In the genomic region with DNA sequence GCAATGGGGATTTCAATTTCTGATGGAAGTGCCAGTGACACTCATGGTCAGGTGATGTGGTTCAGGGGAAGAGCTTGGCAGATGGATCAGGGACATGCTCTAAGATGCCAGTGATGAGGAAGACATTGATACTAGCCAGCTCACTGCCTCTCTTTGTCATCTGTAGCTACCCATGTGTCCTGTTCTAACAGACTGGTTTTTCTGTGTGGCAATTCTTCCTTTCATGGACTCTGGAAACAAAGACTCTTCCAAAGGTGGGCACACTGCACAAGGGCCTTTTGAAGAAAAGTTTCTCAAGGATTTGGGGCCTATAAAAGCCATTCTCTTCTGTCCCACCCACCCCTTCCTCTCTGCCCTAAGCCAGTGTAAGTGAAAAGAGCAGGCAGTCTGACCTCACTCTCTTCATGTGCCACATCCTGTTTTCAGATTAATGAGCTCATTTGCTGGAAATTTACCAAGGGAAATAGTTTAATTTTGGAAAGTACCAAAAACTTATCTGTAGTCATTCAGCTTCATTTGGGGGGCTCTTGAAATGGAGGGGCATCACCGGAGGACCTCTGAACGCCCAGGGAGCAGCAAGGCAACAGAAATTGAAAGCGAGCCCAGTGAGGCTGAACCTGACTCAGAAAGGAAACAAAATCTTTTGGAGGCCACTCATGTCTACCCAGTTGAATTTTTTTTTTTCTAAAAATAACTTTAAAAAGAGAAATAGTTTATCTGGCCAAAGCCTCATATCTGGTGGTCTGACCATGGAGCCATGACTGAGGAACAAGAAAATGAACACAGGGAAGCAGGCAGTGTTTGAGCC, we compare ENCODE assay signal across 8 cellular contexts. TPM values are rescaled to one million over a fixed set of nuclear protein-coding genes. Genes with fewer than 3 reads are reported as not detected.
DNase-seq lines count a peak whose midpoint lies in the region; ATAC-seq, FAIRE-seq and TF ChIP-seq lines count a peak whose summit lies in the region.

No MANE protein-coding gene starts in this region.

- H3K9me1 ChIP-seq in K562 (ENCODE audit: control insufficient read depth, insufficient read depth, low read length): no peaks in the 10 kb centered on the region

- H3K36me3 ChIP-seq in K562 (ENCODE audit: control insufficient read depth, insufficient read depth, low read length): no peaks in the 10 kb centered on the region
- H3K36me3 ChIP-seq in mucosa of stomach (ENCODE audit: control insufficient read depth, insufficient read depth, low read length): no peaks in the 10 kb centered on the region
- H3K36me3 ChIP-seq in uterus: no peaks in the 10 kb centered on the region

- no peak overlapping the region for H3K4me2 ChIP-seq in K562 (ENCODE audit: insufficient read depth, low read length)

- peak; percentile 30 for DNase-seq in Ammon's horn (ENCODE audit: low spot score)
- DNase-seq in SK-MEL-5 (ENCODE audit: low read depth, low spot score): peak; percentile 85
- no peak for DNase-seq in K562 (ENCODE audit: extremely low read depth in 1 of 4, low spot score in 3 of 4)
- no peak for DNase-seq in uterus
- no peak for DNase-seq in posterior cingulate gyrus

- no TSS peak for BruUV-seq in K562 (replicated peaks; lab: Mats Ljungman, UMichigan)

- no peaks in the 10 kb centered on the region for H3K79me2 ChIP-seq in K562 (ENCODE audit: control insufficient read depth, insufficient read depth, low read length)

- H3K27ac ChIP-seq in K562 (ENCODE audit: extremely low read depth, low read depth, low read length) (no peak overlapping the region), uterus (peak overlapping the region; percentile 72 to 81)

- peak overlapping the region; percentile 67 for H2AFZ ChIP-seq in K562 (ENCODE audit: low read depth, low read length)

- WGBS in K562 (ENCODE audit: insufficient coverage, low coverage, missing lambda C conversion rate): 32% methylated on average over 3 of the region's 3 CpGs

- no peak for TF ChIP-seq EP300 in K562 (IDR thresholded peaks at IDR 0.05; ENCODE audit: low read length)

- no peaks in the 10 kb centered on the region for H3K9me3 ChIP-seq in K562 (replicated peaks; ENCODE audit: control insufficient read depth, insufficient read depth, low read depth, low read length)
- no peaks in the 10 kb centered on the region for H3K9me3 ChIP-seq in mucosa of stomach (ENCODE audit: control insufficient read depth, low read length)
- H3K9me3 ChIP-seq in uterus: no peaks in the 10 kb centered on the region

- ATAC-seq in GM18873 (IDR thresholded peaks at IDR 0.05; ENCODE audit: low FRiP score, unreplicated experiment): peak; percentile 43
- ATAC-seq in HG03097 (IDR thresholded peaks at IDR 0.05; ENCODE audit: low FRiP score, unreplicated experiment): peak; percentile 41
- ATAC-seq in K562: no peak

- H3K4me3 ChIP-seq in K562: no peak overlapping the region
- H3K4me3 ChIP-seq in mucosa of stomach (ENCODE audit: low read length): no peak overlapping the region
- no peak overlapping the region for H3K4me3 ChIP-seq in uterus

- intact Hi-C loops in K562 (cut with micrococcal nuclease) (loop anchor here (10.0 kb wide), 1 partner anchor 317 kb away; no protein-coding TSS in a partner anchor), uterus (cut with DNase I; ENCODE audit: low total_unique reads) (no loop called here), posterior cingulate gyrus (cut with DNase I) (loop anchor here (10.0 kb wide), 1 partner anchor 317 kb away; no protein-coding TSS in a partner anchor)

- in situ Hi-C loops in SK-MEL-5 (cut with HindIII; ENCODE audit: low pct_unique_long_range_greater_than_20kb, low sequenced_read_pairs) (no loop called here), K562 (cut with MboI) (loop anchor here (25.0 kb wide), 1 partner anchor 319 kb away; no protein-coding TSS in a partner anchor)

- no peak for FAIRE-seq in K562 (lab: Jason Lieb, UNC)

- H3K4me1 ChIP-seq in K562 (replicated peaks in 1 of 2; ENCODE audit: control insufficient read depth in 2 of 2, insufficient read depth in 2 of 2, low read length in 2 of 2): peaks cover 17 to 23% of the 10 kb centered on the region in 2 experiments
- peaks cover 32% of the 10 kb centered on the region for H3K4me1 ChIP-seq in mucosa of stomach (ENCODE audit: control insufficient read depth, insufficient read depth, low read length)
- H3K4me1 ChIP-seq in uterus: peaks cover 7 to 15% of the 10 kb centered on the region in 2 donors

- H3K27me3 ChIP-seq in K562 (ENCODE audit: control insufficient read depth in 2 of 2, insufficient read depth in 2 of 2, low read length in 2 of 2) (no peaks in the 10 kb centered on the region), mucosa of stomach (ENCODE audit: control insufficient read depth, insufficient read depth, low read length) (no peaks in the 10 kb centered on the region), uterus (no peaks in the 10 kb centered on the region)

- H3K9ac ChIP-seq in K562 (ENCODE audit: insufficient read depth in 1 of 2, low read depth in 2 of 2, low read length in 2 of 2) (no peak overlapping the region), mucosa of stomach (ENCODE audit: low read length) (peak overlapping the region; percentile 50)

- CTCF ChIA-PET in K562 (lab: Yijun Ruan, JAX; ENCODE audit: low intra/inter-chr PET ratio): no interaction called here

- H4K20me1 ChIP-seq in K562 (replicated peaks; ENCODE audit: control insufficient read depth, insufficient read depth, low read length): no peaks in the 10 kb centered on the region

- POLR2A ChIA-PET in K562 (lab: Yijun Ruan, JAX): interaction anchor here (1.2 kb wide), 1 partner anchor 10 kb away, joined by 3 read pairs; no protein-coding TSS in a partner anchor

- TF ChIP-seq POLR2A in K562 (conservative IDR thresholded peaks at IDR 0.05) (no peak), uterus (IDR thresholded peaks at IDR 0.05) (no peak)

- no peak for TF ChIP-seq RAD21 in K562 (CRISPR knock-in tag; conservative IDR thresholded peaks at IDR 0.05 in 1 of 2, IDR thresholded peaks at IDR 0.05 in 1 of 2)

- no peak for TF ChIP-seq CTCF in K562 (IDR thresholded peaks at IDR 0.05 in 2 of 3, conservative IDR thresholded peaks at IDR 0.05 in 1 of 3; ENCODE audit: insufficient read depth in 2 of 3, low read depth in 1 of 3, low read length in 3 of 3)
- no peak for TF ChIP-seq CTCF in uterus (IDR thresholded peaks at IDR 0.05)

RNA-seq across cellular contexts. Expression of gene TRAF1, which starts 4.9 kb away (rescaled TPM):
- total RNA-seq in SK-MEL-5 (2014; rRNA removed; shearing (Covaris generic)): 0.32 and 0.51 TPM in 2 replicates
- 0.80 and 0.83 TPM in 2 replicates for polyA plus RNA-seq in SK-MEL-5 (2015; cell fraction: cytosol; rRNA removed)
- 1.3 and 2.4 TPM in 2 replicates for polyA plus RNA-seq in SK-MEL-5 (2015; cell fraction: nucleus; rRNA removed)
- 2.6 and 5.9 TPM in 2 replicates for total RNA-seq in K562 (2011; cell fraction: chromatin; rRNA removed; ENCODE audit: low replicate concordance)
- 3.0 and 4.3 TPM in 2 replicates for total RNA-seq in K562 (2011; cell fraction: nucleolus; rRNA removed)
- total RNA-seq in K562 (2011; cell fraction: nucleoplasm; rRNA removed): 2.1 and 2.3 TPM in 2 replicates
- not detected in 2 replicates for total RNA-seq in K562 (2014; rRNA removed)
- total RNA-seq in K562 (2014; rRNA removed; fragmentation: Illumina TruSeq; extraction: Trizol): 0.04 TPM in 1 of 2 replicates, not detected in the other
- total RNA-seq in K562 (2015; rRNA removed; fragmentation: Illumina TruSeq; extraction: Trizol): 0.04 TPM in 1 of 2 replicates, not detected in the other
- 0.38 and 0.47 TPM in 2 replicates for total RNA-seq in K562 (2021)
- 0.37 and 1.1 TPM in 2 replicates for polyA plus RNA-seq in K562 (2011; rRNA removed)
- 0.29 and 1.3 TPM in 2 replicates for polyA plus RNA-seq in K562 (2011; cell fraction: cytosol; rRNA removed)
- 0.18 and 1.4 TPM in 2 replicates for polyA plus RNA-seq in K562 (2011; cell fraction: nucleus; rRNA removed)
- 0.13 and 0.18 TPM in 2 replicates for polyA plus RNA-seq in K562 (2012)
- polyA plus RNA-seq in K562 (2014; fragmentation: Illumina TruSeq; extraction: Trizol): 0.06 and 0.12 TPM in 2 replicates
- under 1 TPM in 1 of 2 experiments, not detected in 1; 0.01 TPM for polyA plus RNA-seq in K562 (2014; fragmentation: Nextera tagmentation; extraction: Ambion mirVana)
- polyA plus RNA-seq in K562 (2014; rRNA removed): 0.01 and 0.03 TPM in 2 replicates
- polyA minus RNA-seq in K562 (2011; rRNA and poly(A)+ RNA removed): 1.3 and 3.1 TPM in 2 replicates
- 0.76 TPM in 1 of 2 replicates, not detected in the other for polyA minus RNA-seq in K562 (2011; cell fraction: cytosol; rRNA and poly(A)+ RNA removed)
- 0.89 and 2.3 TPM in 2 replicates for polyA minus RNA-seq in K562 (2011; cell fraction: nucleus; rRNA and poly(A)+ RNA removed)
- 1 to 10 TPM in 2 of 4 donors, under 1 TPM in 2; 0.51 to 8.7 (median 2.6) TPM for total RNA-seq in uterus

RNA-seq across cellular contexts. Expression of gene PHF19, which starts 54.5 kb away (rescaled TPM):
- total RNA-seq in SK-MEL-5 (2014; rRNA removed; shearing (Covaris generic)): 19.0 and 23.9 TPM in 2 replicates
- polyA plus RNA-seq in SK-MEL-5 (2015; cell fraction: cytosol; rRNA removed): 41.7 and 51.7 TPM in 2 replicates
- 36.1 and 85.7 TPM in 2 replicates for polyA plus RNA-seq in SK-MEL-5 (2015; cell fraction: nucleus; rRNA removed)
- total RNA-seq in K562 (2011; cell fraction: chromatin; rRNA removed; ENCODE audit: low replicate concordance): 622 and 1,187 TPM in 2 replicates
- total RNA-seq in K562 (2011; cell fraction: nucleolus; rRNA removed): 570 and 625 TPM in 2 replicates
- 592 and 663 TPM in 2 replicates for total RNA-seq in K562 (2011; cell fraction: nucleoplasm; rRNA removed)
- total RNA-seq in K562 (2014; rRNA removed) (255 and 312 TPM in 2 replicates), K562 (2014; rRNA removed; fragmentation: Illumina TruSeq; extraction: Trizol) (191 and 211 TPM in 2 replicates), K562 (2015; rRNA removed; fragmentation: Illumina TruSeq; extraction: Trizol) (240 and 241 TPM in 2 replicates), K562 (2021) (372 and 373 TPM in 2 replicates), uterus (10 to 100 TPM; 12.6 to 76.3 (median 31.8) TPM)
- polyA plus RNA-seq in K562 (2011; rRNA removed) (403 and 414 TPM in 2 replicates), K562 (2014; fragmentation: Illumina TruSeq; extraction: Trizol) (292 and 365 TPM in 2 replicates), K562 (2014; fragmentation: Nextera tagmentation; extraction: Ambion mirVana) (100 to 1,000 TPM in 1 of 2 experiments, 10 to 100 TPM in 1; 95.8 to 140 TPM), K562 (2014; rRNA removed) (312 TPM in 2 replicates)
- 475 and 721 TPM in 2 replicates for polyA plus RNA-seq in K562 (2011; cell fraction: cytosol; rRNA removed)
- polyA plus RNA-seq in K562 (2011; cell fraction: nucleus; rRNA removed): 1,109 and 1,436 TPM in 2 replicates
- 275 and 342 TPM in 2 replicates for polyA plus RNA-seq in K562 (2012)
- 333 and 440 TPM in 2 replicates for polyA minus RNA-seq in K562 (2011; rRNA and poly(A)+ RNA removed)
- 286 and 300 TPM in 2 replicates for polyA minus RNA-seq in K562 (2011; cell fraction: cytosol; rRNA and poly(A)+ RNA removed)
- 297 and 330 TPM in 2 replicates for polyA minus RNA-seq in K562 (2011; cell fraction: nucleus; rRNA and poly(A)+ RNA removed)

Comparison
In these comparisons a context has a peak if more than half of its experiments do, and no peak if none do; other contexts are left out.
1. DNase-seq: peak in Ammon's horn (single experiment) and SK-MEL-5 (single experiment); none in K562 (0 of 4), uterus (0 of 2) and posterior cingulate gyrus (0 of 10).